Comparison of ENCODE assay signal across 9 cellular contexts in the genomic region with DNA sequence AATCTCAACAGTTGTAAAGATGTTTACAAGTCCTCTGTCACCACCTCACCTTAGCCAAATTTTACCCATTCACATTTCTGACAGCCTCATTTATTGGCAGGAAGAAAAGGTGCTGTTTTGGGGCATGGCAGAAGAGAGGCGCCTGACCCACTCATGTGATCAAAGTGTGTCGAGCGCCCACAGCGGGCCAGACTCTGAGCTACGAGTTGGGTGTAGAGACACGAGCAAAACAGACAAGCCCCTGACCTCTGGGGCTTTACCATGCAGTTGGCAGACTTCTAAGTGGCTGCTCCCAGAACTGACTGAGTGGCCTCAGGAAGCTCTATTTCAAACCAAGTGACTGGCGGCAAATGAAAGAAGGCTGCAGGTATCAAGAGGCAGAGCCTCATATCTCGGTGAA.
DNase-seq lines count a peak whose midpoint lies in the region; ATAC-seq and TF ChIP-seq lines count a peak whose summit lies in the region.
"Had no signal": no experiment of that assay in that cellular context is flagged by ENCODE, and none has a peak within 500 bp of the region (broad histone marks: within the 10 kb centered on the region; RNA-seq: fewer than 3 reads in every experiment).

No MANE protein-coding gene starts in this region.

- H3K27me3 ChIP-seq in BLaER1 treated with 17β-estradiol and CSF1 and Interleukin-3, amounts not matched to agents 10 nM and 100 nM = no peaks in the 10 kb centered on the region

- H3K9me3 Mint-ChIP-seq in activated naive CD8-positive, alpha-beta T cell treated with anti-CD3 and anti-CD28 coated beads, Interleukin-2, amount 50 U/mL, for 24 hours = no peaks in the 10 kb centered on the region
- H3K9me3 Mint-ChIP-seq in mesothelial cell of epicardium = peaks cover 6% of the 10 kb centered on the region

- no peaks in the 10 kb centered on the region for H3K36me3 ChIP-seq in BLaER1 treated with 17β-estradiol and CSF1 and Interleukin-3, amounts not matched to agents 10 nM and 100 nM
- H3K36me3 ChIP-seq in KOPT-K1 (ENCODE audit: insufficient read depth, low read length) = no peaks in the 10 kb centered on the region

- H3K9me3 ChIP-seq in BLaER1 treated with 17β-estradiol and CSF1 and Interleukin-3, amounts not matched to agents 10 nM and 100 nM (replicated peaks in 1 of 11) = peaks cover 1 to 9% (median 3%) of the 10 kb centered on the region in 11 experiments; a peak in 19 of 22 replicates
- H3K9me3 ChIP-seq in KOPT-K1 (ENCODE audit: insufficient read depth, low read length, poor library complexity, severe bottlenecking) = no peaks in the 10 kb centered on the region

- H3K4me1 ChIP-seq in BLaER1 treated with 17β-estradiol and CSF1 and Interleukin-3, amounts not matched to agents 10 nM and 100 nM = peaks cover 27 to 97% (median 61%) of the 10 kb centered on the region in 10 experiments

- ATAC-seq in activated naive CD8-positive, alpha-beta T cell treated with anti-CD3 and anti-CD28 coated beads, Interleukin-2, amount 50 U/mL, for 24 hours = no peak
- ATAC-seq in GM21367 (IDR thresholded peaks at IDR 0.05; ENCODE audit: unreplicated experiment) = no peak
- ATAC-seq in HG02852 (IDR thresholded peaks at IDR 0.05; ENCODE audit: unreplicated experiment) = no peak

- DNase-seq in activated naive CD8-positive, alpha-beta T cell treated with anti-CD3 and anti-CD28 coated beads, Interleukin-2, amount 50 U/mL, for 24 hours = no peak
- DNase-seq in mesothelial cell of epicardium (ENCODE audit: low spot score in 2 of 2, unreplicated experiment in 2 of 2) (no peak), ACHN (no peak), NCI-H748 treated with DMSO at 0.1 percent for 48 hours (lab: John Stamatoyannopoulos, UW) (no peak)
- DNase-seq: stimulated activated CD4-positive, alpha-beta T cell treated with anti-CD3 and anti-CD28 coated beads, Interleukin-2, amount 100 ng/mL, for 48 hours had no signal

- no peaks in the 10 kb centered on the region for H3K36me3 Mint-ChIP-seq in activated naive CD8-positive, alpha-beta T cell treated with anti-CD3 and anti-CD28 coated beads, Interleukin-2, amount 50 U/mL, for 24 hours (ENCODE audit: low read depth)
- H3K36me3 Mint-ChIP-seq in mesothelial cell of epicardium = no peaks in the 10 kb centered on the region

- 0 out of 20 replicates have a peak overlapping the region, but pooled peaks of 1 of the 10 experiments have one; percentile 23 for H3K4me3 ChIP-seq in BLaER1 treated with 17β-estradiol and CSF1 and Interleukin-3, amounts not matched to agents 10 nM and 100 nM

- H3K27ac Mint-ChIP-seq in activated naive CD8-positive, alpha-beta T cell treated with anti-CD3 and anti-CD28 coated beads, Interleukin-2, amount 50 U/mL, for 24 hours = peak overlapping the region; percentile 13
- H3K27ac Mint-ChIP-seq in mesothelial cell of epicardium = peak overlapping the region; percentile 64

- TF ChIP-seq CTCF in mesothelial cell of epicardium (IDR thresholded peaks at IDR 0.05; ENCODE audit: unreplicated experiment) = no peak

- H3K4me2 ChIP-seq in BLaER1 treated with 17β-estradiol and CSF1 and Interleukin-3, amounts not matched to agents 10 nM and 100 nM = peak overlapping the region; percentile 61 to 93 (median 83)

- in situ Hi-C loops in ACHN (cut with HindIII; ENCODE audit: low pct_ligation_motif_present, low pct_unique_long_range_greater_than_20kb, low sequenced_read_pairs) = no loop called here

- H3K4me3 Mint-ChIP-seq in activated naive CD8-positive, alpha-beta T cell treated with anti-CD3 and anti-CD28 coated beads, Interleukin-2, amount 50 U/mL, for 24 hours = no peak overlapping the region
- H3K4me3 Mint-ChIP-seq in mesothelial cell of epicardium = no peak overlapping the region

- H4K20me1 ChIP-seq in BLaER1 treated with 17β-estradiol and CSF1 and Interleukin-3, amounts not matched to agents 10 nM and 100 nM = no peaks in the 10 kb centered on the region

- no peaks in the 10 kb centered on the region for H3K27me3 Mint-ChIP-seq in activated naive CD8-positive, alpha-beta T cell treated with anti-CD3 and anti-CD28 coated beads, Interleukin-2, amount 50 U/mL, for 24 hours
- H3K27me3 Mint-ChIP-seq in mesothelial cell of epicardium (ENCODE audit: low read depth) = no peaks in the 10 kb centered on the region

- peak overlapping the region in 8 of 11 experiments; percentile 10 to 78 (median 58); a peak in 11 of 22 replicates for H3K9ac ChIP-seq in BLaER1 treated with 17β-estradiol and CSF1 and Interleukin-3, amounts not matched to agents 10 nM and 100 nM

- peaks cover 40% of the 10 kb centered on the region for H3K4me1 Mint-ChIP-seq in activated naive CD8-positive, alpha-beta T cell treated with anti-CD3 and anti-CD28 coated beads, Interleukin-2, amount 50 U/mL, for 24 hours
- peaks cover 34% of the 10 kb centered on the region for H3K4me1 Mint-ChIP-seq in mesothelial cell of epicardium

- peak overlapping the region in 9 of 11 experiments; percentile 60 to 91 (median 77); a peak in 18 of 22 replicates for H3K27ac ChIP-seq in BLaER1 treated with 17β-estradiol and CSF1 and Interleukin-3, amounts not matched to agents 10 nM and 100 nM
- peak overlapping the region; percentile 17 for H3K27ac ChIP-seq in KOPT-K1 (ENCODE audit: low read depth, low read length, poor library complexity, severe bottlenecking)
